Comparison of ENCODE assay signal across 1 cellular context in genomic region chr15:34304613-34305012, GRCh38.
TF ChIP-seq lines count a peak whose summit lies in the region.

No MANE protein-coding gene starts in this region.

TF ChIP-seq in HepG2, 621 proteins besides CTCF, POLR2A, EP300 and RAD21:
- TF ChIP-seq ZNF704 (CRISPR knock-in tag; IDR thresholded peaks at IDR 0.05; ENCODE audit: borderline replicate concordance) = no peak
- TF ChIP-seq ZNF530 (CRISPR knock-in tag; IDR thresholded peaks at IDR 0.05; ENCODE audit: low read depth) = no peak
- 0 out of 2 replicates have a peak, but pooled peaks have one; percentile 23 for TF ChIP-seq TFE3 (CRISPR knock-in tag; IDR thresholded peaks at IDR 0.05)
- peak in 1 of 2 experiments; percentile 55; a peak in 1 of 4 replicates for TF ChIP-seq ATF4 (CRISPR knock-in tag; IDR thresholded peaks at IDR 0.05)
- no peak for TF ChIP-seq KLF12 (CRISPR knock-in tag; IDR thresholded peaks at IDR 0.05; ENCODE audit: borderline replicate concordance)
- no peak for TF ChIP-seq PHF8 (CRISPR knock-in tag; IDR thresholded peaks at IDR 0.05)
- no peak for TF ChIP-seq SOX6 (IDR thresholded peaks at IDR 0.05)
- TF ChIP-seq SOX6 (CRISPR knock-in tag; IDR thresholded peaks at IDR 0.05) = peak; percentile 14; the same call in 1 of the 2 replicates
- 0 out of 2 replicates have a peak, but pooled peaks have one; percentile 55 for TF ChIP-seq SOX5 (CRISPR knock-in tag; IDR thresholded peaks at IDR 0.05; ENCODE audit: borderline replicate concordance)
- no peak for TF ChIP-seq SOX13 (IDR thresholded peaks at IDR 0.05)
- peak in 1 of 2 experiments; percentile 58; a peak in 1 of 4 replicates for TF ChIP-seq SOX13 (CRISPR knock-in tag; conservative IDR thresholded peaks at IDR 0.05 in 1 of 2, IDR thresholded peaks at IDR 0.05 in 1 of 2)
- TF ChIP-seq, protein P1, sequence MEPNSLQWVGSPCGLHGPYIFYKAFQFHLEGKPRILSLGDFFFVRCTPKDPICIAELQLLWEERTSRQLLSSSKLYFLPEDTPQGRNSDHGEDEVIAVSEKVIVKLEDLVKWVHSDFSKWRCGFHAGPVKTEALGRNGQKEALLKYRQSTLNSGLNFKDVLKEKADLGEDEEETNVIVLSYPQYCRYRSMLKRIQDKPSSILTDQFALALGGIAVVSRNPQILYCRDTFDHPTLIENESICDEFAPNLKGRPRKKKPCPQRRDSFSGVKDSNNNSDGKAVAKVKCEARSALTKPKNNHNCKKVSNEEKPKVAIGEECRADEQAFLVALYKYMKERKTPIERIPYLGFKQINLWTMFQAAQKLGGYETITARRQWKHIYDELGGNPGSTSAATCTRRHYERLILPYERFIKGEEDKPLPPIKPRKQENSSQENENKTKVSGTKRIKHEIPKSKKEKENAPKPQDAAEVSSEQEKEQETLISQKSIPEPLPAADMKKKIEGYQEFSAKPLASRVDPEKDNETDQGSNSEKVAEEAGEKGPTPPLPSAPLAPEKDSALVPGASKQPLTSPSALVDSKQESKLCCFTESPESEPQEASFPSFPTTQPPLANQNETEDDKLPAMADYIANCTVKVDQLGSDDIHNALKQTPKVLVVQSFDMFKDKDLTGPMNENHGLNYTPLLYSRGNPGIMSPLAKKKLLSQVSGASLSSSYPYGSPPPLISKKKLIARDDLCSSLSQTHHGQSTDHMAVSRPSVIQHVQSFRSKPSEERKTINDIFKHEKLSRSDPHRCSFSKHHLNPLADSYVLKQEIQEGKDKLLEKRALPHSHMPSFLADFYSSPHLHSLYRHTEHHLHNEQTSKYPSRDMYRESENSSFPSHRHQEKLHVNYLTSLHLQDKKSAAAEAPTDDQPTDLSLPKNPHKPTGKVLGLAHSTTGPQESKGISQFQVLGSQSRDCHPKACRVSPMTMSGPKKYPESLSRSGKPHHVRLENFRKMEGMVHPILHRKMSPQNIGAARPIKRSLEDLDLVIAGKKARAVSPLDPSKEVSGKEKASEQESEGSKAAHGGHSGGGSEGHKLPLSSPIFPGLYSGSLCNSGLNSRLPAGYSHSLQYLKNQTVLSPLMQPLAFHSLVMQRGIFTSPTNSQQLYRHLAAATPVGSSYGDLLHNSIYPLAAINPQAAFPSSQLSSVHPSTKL (CRISPR knock-in tag; IDR thresholded peaks at IDR 0.05) = peak; percentile 36; the same call in 1 of the 2 replicates
- no peak for TF ChIP-seq ZNF850 (CRISPR knock-in tag; conservative IDR thresholded peaks at IDR 0.05)
- TF ChIP-seq MAFF (IDR thresholded peaks at IDR 0.05; ENCODE audit: low read depth, low read length) = peak; percentile 41; the same call in 1 of the 2 replicates
- TF ChIP-seq ZBTB38 (CRISPR knock-in tag; IDR thresholded peaks at IDR 0.05) = no peak
